In genomic region chr13:50521750-50522149, GRCh38 we compare ENCODE assay signal across 14 cellular contexts.
DNase-seq lines count a peak whose midpoint lies in the region; ATAC-seq and TF ChIP-seq lines count a peak whose summit lies in the region.
"Had no signal": no experiment of that assay in that cellular context is flagged by ENCODE, and none has a peak within 500 bp of the region (broad histone marks: within the 10 kb centered on the region; RNA-seq: fewer than 3 reads in every experiment).

No MANE protein-coding gene starts in this region.

- ATAC-seq in activated CD4-positive, alpha-beta T cell treated with anti-CD3 and anti-CD28 coated beads for 36 hours = no peak
- ATAC-seq in activated T-cell treated with anti-CD3 and anti-CD28 coated beads, Interleukin-2, amount 50 U/mL, for 4 hours = no peak
- ATAC-seq in HG02973 (IDR thresholded peaks at IDR 0.05; ENCODE audit: unreplicated experiment) = no peak

- H3K27me3 Mint-ChIP-seq in brain = peaks cover 2% of the 10 kb centered on the region
- H3K27me3 Mint-ChIP-seq in activated CD4-positive, alpha-beta T cell treated with anti-CD3 and anti-CD28 coated beads for 36 hours = peaks cover 2% of the 10 kb centered on the region
- H3K27me3 Mint-ChIP-seq in activated T-cell treated with anti-CD3 and anti-CD28 coated beads, Interleukin-2, amount 50 U/mL, for 4 hours (ENCODE audit: low read depth) = no peaks in the 10 kb centered on the region

- no peaks in the 10 kb centered on the region for H3K36me3 Mint-ChIP-seq in brain
- H3K36me3 Mint-ChIP-seq in activated CD4-positive, alpha-beta T cell treated with anti-CD3 and anti-CD28 coated beads for 36 hours (ENCODE audit: low read depth) = no peaks in the 10 kb centered on the region
- no peaks in the 10 kb centered on the region for H3K36me3 Mint-ChIP-seq in activated T-cell treated with anti-CD3 and anti-CD28 coated beads, Interleukin-2, amount 50 U/mL, for 4 hours (ENCODE audit: insufficient read depth)

- H3K27ac Mint-ChIP-seq in brain = peak overlapping the region; percentile 58 to 97 (median 91)
- H3K27ac Mint-ChIP-seq in activated CD4-positive, alpha-beta T cell treated with anti-CD3 and anti-CD28 coated beads for 36 hours = no peak overlapping the region
- H3K27ac Mint-ChIP-seq: stimulated activated naive CD8-positive, alpha-beta T cell treated with anti-CD3 and anti-CD28 coated beads, Interleukin-15, Interleukin-2, amounts not matched to agents 100 ng/mL and 50 ng/mL, for 24 hours had no signal

- peak overlapping the region in 4 of 5 experiments; percentile 36 to 65 (median 60) for H3K4me3 Mint-ChIP-seq in brain
- H3K4me3 Mint-ChIP-seq in activated CD4-positive, alpha-beta T cell treated with anti-CD3 and anti-CD28 coated beads for 36 hours = no peak overlapping the region
- no peak overlapping the region for H3K4me3 Mint-ChIP-seq in activated T-cell treated with anti-CD3 and anti-CD28 coated beads, Interleukin-2, amount 50 U/mL, for 4 hours
- H3K4me3 Mint-ChIP-seq: stimulated activated naive CD8-positive, alpha-beta T cell treated with anti-CD3 and anti-CD28 coated beads, Interleukin-15, Interleukin-2, amounts not matched to agents 100 ng/mL and 50 ng/mL, for 24 hours had no signal

- CTCF ChIA-PET in activated CD4-positive, alpha-beta T cell treated with anti-CD3 and anti-CD28 coated beads for 36 hours (lab: Charles Lee) = no interaction called here

- intact Hi-C loops in activated CD4-positive, alpha-beta T cell treated with anti-CD3 and anti-CD28 coated beads for 36 hours (cut with DNase I, micrococcal nuclease) = loop anchor here in 1 of 2 experiments (10.0 kb wide), 1 partner anchor 283 kb away; no protein-coding TSS in a partner anchor

- H3K4me3 ChIP-seq in skeletal muscle cell (ENCODE audit: low read depth, low read length) = no peak overlapping the region

- POLR2A ChIA-PET in activated CD4-positive, alpha-beta T cell treated with anti-CD3 and anti-CD28 coated beads for 36 hours (lab: Charles Lee) = no interaction called here

- H3K9me3 Mint-ChIP-seq in brain = no peaks in the 10 kb centered on the region
- no peaks in the 10 kb centered on the region for H3K9me3 Mint-ChIP-seq in activated CD4-positive, alpha-beta T cell treated with anti-CD3 and anti-CD28 coated beads for 36 hours (ENCODE audit: low read depth)
- no peaks in the 10 kb centered on the region for H3K9me3 Mint-ChIP-seq in activated T-cell treated with anti-CD3 and anti-CD28 coated beads, Interleukin-2, amount 50 U/mL, for 4 hours
- H3K9me3 Mint-ChIP-seq: stimulated activated naive CD8-positive, alpha-beta T cell treated with anti-CD3 and anti-CD28 coated beads, Interleukin-15, Interleukin-2, amounts not matched to agents 100 ng/mL and 50 ng/mL, for 24 hours had no signal

- no peak for TF ChIP-seq CTCF in brain (conservative IDR thresholded peaks at IDR 0.05)

- DNase-seq in HuH-7.5 (ENCODE audit: low spot score) (peak; percentile 29), kidney tubule cell (ENCODE audit: low spot score) (peak; percentile 44), skeletal muscle cell (ENCODE audit: low read depth) (peak; percentile 72), HT-29 (ENCODE audit: low spot score) (no peak)
- DNase-seq in activated CD4-positive, alpha-beta T cell treated with anti-CD3 and anti-CD28 coated beads for 36 hours = no peak
- no peak for DNase-seq in activated T-cell treated with anti-CD3 and anti-CD28 coated beads, Interleukin-2, amount 50 U/mL, for 4 hours
- DNase-seq: activated gamma-delta T cell treated with Interleukin-2 at 50 U/mL for 16 hours; DMS79; effector CD4-positive, alpha-beta T cell; NCI-H1105; OCI-M1 had no signal

- H3K4me1 Mint-ChIP-seq in brain = peaks cover 68% of the 10 kb centered on the region
- H3K4me1 Mint-ChIP-seq in activated CD4-positive, alpha-beta T cell treated with anti-CD3 and anti-CD28 coated beads for 36 hours = peaks cover 5% of the 10 kb centered on the region
- H3K4me1 Mint-ChIP-seq in activated T-cell treated with anti-CD3 and anti-CD28 coated beads, Interleukin-2, amount 50 U/mL, for 4 hours (ENCODE audit: low read depth) = peaks cover 14% of the 10 kb centered on the region

Comparison
In these comparisons a context has a peak if more than half of its experiments do, and no peak if none do; other contexts are left out.
1. DNase-seq: peak in HuH-7.5 (single experiment), kidney tubule cell (single experiment) and skeletal muscle cell (single experiment); none in HT-29 (single experiment), activated CD4-positive, alpha-beta T cell treated with anti-CD3 and anti-CD28 coated beads for 36 hours (single experiment) and activated T-cell treated with anti-CD3 and anti-CD28 coated beads, Interleukin-2, amount 50 U/mL, for 4 hours (single experiment).
2. H3K4me3 Mint-ChIP-seq: peak in brain (4 of 5); none in activated CD4-positive, alpha-beta T cell treated with anti-CD3 and anti-CD28 coated beads for 36 hours (single experiment) and activated T-cell treated with anti-CD3 and anti-CD28 coated beads, Interleukin-2, amount 50 U/mL, for 4 hours (single experiment).